1 cellular context compared by ENCODE assay signal in the genomic region with DNA sequence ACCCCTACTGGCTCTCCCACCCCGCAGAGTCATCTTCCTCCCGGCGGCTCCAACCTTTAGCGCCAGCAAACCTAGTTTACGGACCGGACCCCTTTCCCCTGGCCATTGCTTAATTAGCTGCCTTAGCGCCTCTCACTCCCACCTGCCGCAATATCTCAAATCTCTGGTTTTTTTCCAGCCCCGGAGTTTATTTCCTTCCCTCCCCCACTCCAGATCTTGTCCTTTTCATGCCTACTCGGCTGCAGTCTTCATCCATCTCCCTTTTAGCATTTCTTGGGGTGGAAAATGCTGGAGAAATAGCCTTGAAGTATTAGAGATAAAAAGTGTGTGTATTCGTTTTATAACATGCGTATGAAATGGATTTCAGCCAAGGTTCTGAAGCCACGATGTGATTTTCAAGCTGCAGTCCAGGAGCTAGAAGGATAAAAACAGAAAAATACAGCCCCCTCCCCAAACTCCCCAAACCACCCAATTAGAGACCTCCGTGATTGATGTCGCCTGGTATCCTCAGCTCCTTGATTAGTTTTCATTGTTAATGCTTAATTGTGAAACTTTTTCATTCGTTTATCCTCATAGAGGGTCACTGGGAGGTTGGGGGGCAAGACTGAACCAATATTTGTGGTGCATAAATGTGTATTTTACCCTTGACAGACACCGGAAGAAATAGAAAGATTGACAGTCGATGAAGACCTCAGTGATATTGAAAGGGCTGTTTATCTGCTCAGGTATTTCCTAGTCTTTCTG.
TF ChIP-seq lines count a peak whose summit lies in the region.

No MANE protein-coding gene starts in this region.

TF ChIP-seq in H1, 55 proteins besides CTCF, POLR2A, EP300 and RAD21:
- TF ChIP-seq RBBP5 (IDR thresholded peaks at IDR 0.05; ENCODE audit: borderline replicate concordance, low read depth, low read length) (no peak), HDAC6 (IDR thresholded peaks at IDR 0.05; ENCODE audit: low read depth, low read length) (no peak), EGR1 (IDR thresholded peaks at IDR 0.05; ENCODE audit: borderline replicate concordance, low read depth, low read length) (no peak), CREB1 (IDR thresholded peaks at IDR 0.05) (no peak), POU5F1 (IDR thresholded peaks at IDR 0.05; ENCODE audit: low read depth, low read length) (no peak), NANOG (IDR thresholded peaks at IDR 0.05; ENCODE audit: insufficient read depth, low read depth, low read length, poor library complexity, severe bottlenecking) (no peak), CBX8 (IDR thresholded peaks at IDR 0.05; ENCODE audit: borderline replicate concordance, low read depth, low read length) (no peak)
- TF ChIP-seq, protein P1, sequence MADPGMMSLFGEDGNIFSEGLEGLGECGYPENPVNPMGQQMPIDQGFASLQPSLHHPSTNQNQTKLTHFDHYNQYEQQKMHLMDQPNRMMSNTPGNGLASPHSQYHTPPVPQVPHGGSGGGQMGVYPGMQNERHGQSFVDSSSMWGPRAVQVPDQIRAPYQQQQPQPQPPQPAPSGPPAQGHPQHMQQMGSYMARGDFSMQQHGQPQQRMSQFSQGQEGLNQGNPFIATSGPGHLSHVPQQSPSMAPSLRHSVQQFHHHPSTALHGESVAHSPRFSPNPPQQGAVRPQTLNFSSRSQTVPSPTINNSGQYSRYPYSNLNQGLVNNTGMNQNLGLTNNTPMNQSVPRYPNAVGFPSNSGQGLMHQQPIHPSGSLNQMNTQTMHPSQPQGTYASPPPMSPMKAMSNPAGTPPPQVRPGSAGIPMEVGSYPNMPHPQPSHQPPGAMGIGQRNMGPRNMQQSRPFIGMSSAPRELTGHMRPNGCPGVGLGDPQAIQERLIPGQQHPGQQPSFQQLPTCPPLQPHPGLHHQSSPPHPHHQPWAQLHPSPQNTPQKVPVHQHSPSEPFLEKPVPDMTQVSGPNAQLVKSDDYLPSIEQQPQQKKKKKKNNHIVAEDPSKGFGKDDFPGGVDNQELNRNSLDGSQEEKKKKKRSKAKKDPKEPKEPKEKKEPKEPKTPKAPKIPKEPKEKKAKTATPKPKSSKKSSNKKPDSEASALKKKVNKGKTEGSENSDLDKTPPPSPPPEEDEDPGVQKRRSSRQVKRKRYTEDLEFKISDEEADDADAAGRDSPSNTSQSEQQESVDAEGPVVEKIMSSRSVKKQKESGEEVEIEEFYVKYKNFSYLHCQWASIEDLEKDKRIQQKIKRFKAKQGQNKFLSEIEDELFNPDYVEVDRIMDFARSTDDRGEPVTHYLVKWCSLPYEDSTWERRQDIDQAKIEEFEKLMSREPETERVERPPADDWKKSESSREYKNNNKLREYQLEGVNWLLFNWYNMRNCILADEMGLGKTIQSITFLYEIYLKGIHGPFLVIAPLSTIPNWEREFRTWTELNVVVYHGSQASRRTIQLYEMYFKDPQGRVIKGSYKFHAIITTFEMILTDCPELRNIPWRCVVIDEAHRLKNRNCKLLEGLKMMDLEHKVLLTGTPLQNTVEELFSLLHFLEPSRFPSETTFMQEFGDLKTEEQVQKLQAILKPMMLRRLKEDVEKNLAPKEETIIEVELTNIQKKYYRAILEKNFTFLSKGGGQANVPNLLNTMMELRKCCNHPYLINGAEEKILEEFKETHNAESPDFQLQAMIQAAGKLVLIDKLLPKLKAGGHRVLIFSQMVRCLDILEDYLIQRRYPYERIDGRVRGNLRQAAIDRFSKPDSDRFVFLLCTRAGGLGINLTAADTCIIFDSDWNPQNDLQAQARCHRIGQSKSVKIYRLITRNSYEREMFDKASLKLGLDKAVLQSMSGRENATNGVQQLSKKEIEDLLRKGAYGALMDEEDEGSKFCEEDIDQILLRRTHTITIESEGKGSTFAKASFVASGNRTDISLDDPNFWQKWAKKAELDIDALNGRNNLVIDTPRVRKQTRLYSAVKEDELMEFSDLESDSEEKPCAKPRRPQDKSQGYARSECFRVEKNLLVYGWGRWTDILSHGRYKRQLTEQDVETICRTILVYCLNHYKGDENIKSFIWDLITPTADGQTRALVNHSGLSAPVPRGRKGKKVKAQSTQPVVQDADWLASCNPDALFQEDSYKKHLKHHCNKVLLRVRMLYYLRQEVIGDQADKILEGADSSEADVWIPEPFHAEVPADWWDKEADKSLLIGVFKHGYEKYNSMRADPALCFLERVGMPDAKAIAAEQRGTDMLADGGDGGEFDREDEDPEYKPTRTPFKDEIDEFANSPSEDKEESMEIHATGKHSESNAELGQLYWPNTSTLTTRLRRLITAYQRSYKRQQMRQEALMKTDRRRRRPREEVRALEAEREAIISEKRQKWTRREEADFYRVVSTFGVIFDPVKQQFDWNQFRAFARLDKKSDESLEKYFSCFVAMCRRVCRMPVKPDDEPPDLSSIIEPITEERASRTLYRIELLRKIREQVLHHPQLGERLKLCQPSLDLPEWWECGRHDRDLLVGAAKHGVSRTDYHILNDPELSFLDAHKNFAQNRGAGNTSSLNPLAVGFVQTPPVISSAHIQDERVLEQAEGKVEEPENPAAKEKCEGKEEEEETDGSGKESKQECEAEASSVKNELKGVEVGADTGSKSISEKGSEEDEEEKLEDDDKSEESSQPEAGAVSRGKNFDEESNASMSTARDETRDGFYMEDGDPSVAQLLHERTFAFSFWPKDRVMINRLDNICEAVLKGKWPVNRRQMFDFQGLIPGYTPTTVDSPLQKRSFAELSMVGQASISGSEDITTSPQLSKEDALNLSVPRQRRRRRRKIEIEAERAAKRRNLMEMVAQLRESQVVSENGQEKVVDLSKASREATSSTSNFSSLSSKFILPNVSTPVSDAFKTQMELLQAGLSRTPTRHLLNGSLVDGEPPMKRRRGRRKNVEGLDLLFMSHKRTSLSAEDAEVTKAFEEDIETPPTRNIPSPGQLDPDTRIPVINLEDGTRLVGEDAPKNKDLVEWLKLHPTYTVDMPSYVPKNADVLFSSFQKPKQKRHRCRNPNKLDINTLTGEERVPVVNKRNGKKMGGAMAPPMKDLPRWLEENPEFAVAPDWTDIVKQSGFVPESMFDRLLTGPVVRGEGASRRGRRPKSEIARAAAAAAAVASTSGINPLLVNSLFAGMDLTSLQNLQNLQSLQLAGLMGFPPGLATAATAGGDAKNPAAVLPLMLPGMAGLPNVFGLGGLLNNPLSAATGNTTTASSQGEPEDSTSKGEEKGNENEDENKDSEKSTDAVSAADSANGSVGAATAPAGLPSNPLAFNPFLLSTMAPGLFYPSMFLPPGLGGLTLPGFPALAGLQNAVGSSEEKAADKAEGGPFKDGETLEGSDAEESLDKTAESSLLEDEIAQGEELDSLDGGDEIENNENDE (IDR thresholded peaks at IDR 0.05; ENCODE audit: insufficient replicate concordance, low read length): no peak
